Comparison of ENCODE assay signal across 8 cellular contexts in genomic region chr19:11987405-11988231, GRCh38. TPM values are rescaled to one million over a fixed set of nuclear protein-coding genes. Genes with fewer than 3 reads are reported as not detected.
A peak's percentile ranks its signal among the peaks of the same experiment; 100 is the strongest.
DNase-seq lines count a peak whose midpoint lies in the region; ATAC-seq and TF ChIP-seq lines count a peak whose summit lies in the region.

No MANE protein-coding gene starts in this region.

- POLR2A ChIA-PET in HEK293 (lab: Yijun Ruan, JAX), result interaction anchor here (0.7 to 2.7 kb wide), 9 partner anchors 63 to 249 kb away, joined by 3 to 8 read pairs (median 3); partner anchors contain the start of genes ZNF136, ZNF20, ZNF491 and ZNF69

- WGBS in adrenal gland, 4 donors, result 0 to 1% (median 0%) methylated on average over 20 to 52 of the region's 52 CpGs
- WGBS in prostate gland, result under 1% methylated on average over 49 of the region's 52 CpGs

- H3K27me3 ChIP-seq in adrenal gland (no peaks in the 10 kb centered on the region), prostate gland (replicated peaks; ENCODE audit: insufficient read depth) (no peaks in the 10 kb centered on the region)

- H3K4me3 ChIP-seq in HEK293 (ENCODE audit: low read depth, low read length) (peak overlapping the region; percentile 86), adrenal gland (peak overlapping the region; percentile 5 to 84 (median 73)), prostate gland (peak overlapping the region; percentile 65 to 73)

- H3K4me1 ChIP-seq in ES-I3 (ENCODE audit: insufficient read depth, low read length), result no peaks in the 10 kb centered on the region
- H3K4me1 ChIP-seq in HEK293 (ENCODE audit: control insufficient read depth, insufficient read depth, low read length), result no peaks in the 10 kb centered on the region
- H3K4me1 ChIP-seq in adrenal gland (replicated peaks in 1 of 2), result peaks cover 0 to 3% of the 10 kb centered on the region in 2 donors
- H3K4me1 ChIP-seq in prostate gland (replicated peaks), result no peaks in the 10 kb centered on the region

- TF ChIP-seq POLR2A in adrenal gland (IDR thresholded peaks at IDR 0.05) (peak; percentile 80 to 93), prostate gland (IDR thresholded peaks at IDR 0.05) (peak; percentile 68)

- H3K36me3 ChIP-seq in ES-I3 (ENCODE audit: insufficient read depth, low read length), result no peaks in the 10 kb centered on the region
- H3K36me3 ChIP-seq in HEK293 (ENCODE audit: control insufficient read depth in 2 of 2, insufficient read depth in 1 of 2, low read length in 2 of 2), result no peaks in the 10 kb centered on the region
- no peaks in the 10 kb centered on the region for H3K36me3 ChIP-seq in adrenal gland (replicated peaks in 1 of 2)
- H3K36me3 ChIP-seq in prostate gland, result no peaks in the 10 kb centered on the region

- peak overlapping the region; percentile 44 for H3K9ac ChIP-seq in ES-I3 (ENCODE audit: low read depth, low read length)

- DNase-seq in NCI-H1105 (lab: John Stamatoyannopoulos, UW), result peak; percentile 95
- DNase-seq in T follicular helper cell (ENCODE audit: low read depth), result peak; percentile 86
- DNase-seq in adrenal gland, result peak; percentile 94 to 99 (median 98)
- DNase-seq in left ventricle myocardium superior, result peak; percentile 98
- peak; percentile 95 for DNase-seq in prostate gland (ENCODE audit: low spot score)
- DNase-seq in ureter (ENCODE audit: low spot score), result peak; percentile 97

- TF ChIP-seq CTCF in HEK293 (tag by site-specific recombination; IDR thresholded peaks at IDR 0.05) (no peak), adrenal gland (IDR thresholded peaks at IDR 0.05) (no peak), prostate gland (IDR thresholded peaks at IDR 0.05) (peak in 2 of 4 experiments; percentile 5 to 22)

- intact Hi-C loops in adrenal gland (cut with DNase I) (loop anchor here (5.0 to 10.0 kb wide), 3 partner anchors 60 to 193 kb away; partner anchors contain the start of genes ZNF491 (in 1 of the 2), ZNF69 (in 1 of the 2) and ZNF700 (in 1 of the 2)), left ventricle myocardium superior (cut with micrococcal nuclease) (no loop called here), prostate gland (cut with DNase I) (loop anchor here (1.0 to 2.0 kb wide), 4 partner anchors 23 to 189 kb away; partner anchors contain the start of genes ZNF491 and ZNF69)

- H3K27ac ChIP-seq in HEK293 (ENCODE audit: extremely low read depth, low read depth, low read length) (no peak overlapping the region), adrenal gland (peak overlapping the region; percentile 34 to 89 (median 78)), prostate gland (peak overlapping the region; percentile 77 to 85)

- CTCF ChIA-PET in HEK293 (lab: Yijun Ruan, JAX), result interaction anchor here (0.6 to 4.2 kb wide), 16 partner anchors 10 to 563 kb away, joined by 3 to 29 read pairs (median 4); partner anchors contain the start of genes ZNF20, ZNF491 and ZNF700

- H3K9me3 ChIP-seq in ES-I3 (ENCODE audit: control insufficient read depth, insufficient read depth, low read length), result peaks cover 6% of the 10 kb centered on the region
- no peaks in the 10 kb centered on the region for H3K9me3 ChIP-seq in HEK293 (ENCODE audit: control insufficient read depth, insufficient read depth, low read depth, low read length)
- H3K9me3 ChIP-seq in adrenal gland (replicated peaks in 1 of 3), result peaks cover 0 to 5% (median 0%) of the 10 kb centered on the region in 3 donors
- H3K9me3 ChIP-seq in prostate gland, result no peaks in the 10 kb centered on the region

- peak; percentile 99 for ATAC-seq in left ventricle myocardium superior

TF ChIP-seq in HEK293, 187 proteins besides CTCF, POLR2A, EP300 and RAD21 (continues in another document):
- TF ChIP-seq ZBTB1 (tag by site-specific recombination; IDR thresholded peaks at IDR 0.05), result no peak
- TF ChIP-seq ATF2 (tag by site-specific recombination; IDR thresholded peaks at IDR 0.05; ENCODE audit: low read depth), result no peak
- TF ChIP-seq ZNF585B (tag by site-specific recombination; IDR thresholded peaks at IDR 0.05), result no peak
- no peak for TF ChIP-seq ZNF792 (tag by site-specific recombination; IDR thresholded peaks at IDR 0.05)
- TF ChIP-seq ZFP37 (tag by site-specific recombination; IDR thresholded peaks at IDR 0.05), result peak; percentile 20; the same call in 1 of the 2 replicates
- TF ChIP-seq ZNF837 (tag by site-specific recombination; IDR thresholded peaks at IDR 0.05), result no peak
- peak; percentile 58 for TF ChIP-seq ZBTB8A (tag by site-specific recombination; IDR thresholded peaks at IDR 0.05)
- no peak for TF ChIP-seq RBAK (tag by site-specific recombination; IDR thresholded peaks at IDR 0.05)
- no peak for TF ChIP-seq ZNF670 (tag by site-specific recombination; IDR thresholded peaks at IDR 0.05; ENCODE audit: low read depth)
- no peak for TF ChIP-seq ZFP3 (tag by site-specific recombination; IDR thresholded peaks at IDR 0.05; ENCODE audit: low read depth)
- TF ChIP-seq ZNF660 (tag by site-specific recombination; IDR thresholded peaks at IDR 0.05), result no peak; the same call in 1 of the 2 replicates
- peak; percentile 42; the same call in 1 of the 2 replicates for TF ChIP-seq ZXDB (tag by site-specific recombination; IDR thresholded peaks at IDR 0.05)
- no peak for TF ChIP-seq KLF7 (tag by site-specific recombination; IDR thresholded peaks at IDR 0.05; ENCODE audit: borderline replicate concordance)
- TF ChIP-seq ZNF544 (tag by site-specific recombination; IDR thresholded peaks at IDR 0.05), result no peak
- TF ChIP-seq KLF8 (tag by site-specific recombination; IDR thresholded peaks at IDR 0.05), result no peak
- TF ChIP-seq ZNF510 (tag by site-specific recombination; IDR thresholded peaks at IDR 0.05; ENCODE audit: insufficient replicate concordance), result peak; percentile 28
- TF ChIP-seq ZNF221 (tag by site-specific recombination; IDR thresholded peaks at IDR 0.05; ENCODE audit: borderline replicate concordance), result no peak
- 0 out of 2 replicates have a peak, but pooled peaks have one; percentile 53 for TF ChIP-seq ZNF223 (tag by site-specific recombination; IDR thresholded peaks at IDR 0.05)
- no peak for TF ChIP-seq FEZF1 (tag by site-specific recombination; IDR thresholded peaks at IDR 0.05)
- TF ChIP-seq ZNF518A (tag by site-specific recombination; conservative IDR thresholded peaks at IDR 0.05; ENCODE audit: low read depth), result peak; percentile 35; the same call in 1 of the 2 replicates
- no peak for TF ChIP-seq MZF1 (tag by site-specific recombination; IDR thresholded peaks at IDR 0.05; ENCODE audit: borderline replicate concordance)

RNA-seq across cellular contexts. Expression of gene ZNF763, which starts 22.8 kb away (rescaled TPM):
- 1 to 10 TPM; 1.8 to 6.2 (median 3.2) TPM for total RNA-seq in adrenal gland
- 10 to 100 TPM in 1 of 3 donors, 1 to 10 TPM in 2; 5.5 to 11.9 (median 7.2) TPM for polyA plus RNA-seq in adrenal gland
- 4.0 TPM for total RNA-seq in left ventricle myocardium superior
- total RNA-seq in prostate gland, result 1 to 10 TPM; 4.0 to 5.6 TPM
- total RNA-seq in ureter, result 8.7 TPM

RNA-seq across cellular contexts. Expression of gene ZNF433, which starts 47.9 kb away (rescaled TPM):
- total RNA-seq in adrenal gland (10 to 100 TPM in 1 of 8 donors, 1 to 10 TPM in 7; 3.1 to 21.7 (median 4.2) TPM), left ventricle myocardium superior (3.1 TPM), prostate gland (10 to 100 TPM; 10.2 to 10.4 TPM), ureter (20.0 TPM)
- 10 to 100 TPM in 1 of 3 donors, 1 to 10 TPM in 2; 6.5 to 12.3 (median 7.2) TPM for polyA plus RNA-seq in adrenal gland
